ENCODE assay signal across 14 cellular contexts in genomic region chr10:61635946-61636345, GRCh38. TPM values are rescaled to one million over a fixed set of nuclear protein-coding genes. Genes with fewer than 3 reads are reported as not detected.
A peak's percentile ranks its signal among the peaks of the same experiment; 100 is the strongest.
DNase-seq lines count a peak whose midpoint lies in the region; ATAC-seq and TF ChIP-seq lines count a peak whose summit lies in the region.
"Had no signal": no experiment of that assay in that cellular context is flagged by ENCODE, and none has a peak within 500 bp of the region (broad histone marks: within the 10 kb centered on the region; RNA-seq: fewer than 3 reads in every experiment).

No MANE protein-coding gene starts in this region.

- peak overlapping the region; percentile 2; the same call in 1 of the 2 replicates for H3K9ac ChIP-seq in PC-3 (ENCODE audit: low read length)

- ATAC-seq in PC-3 (peak; percentile 96), GM19351 (IDR thresholded peaks at IDR 0.05; ENCODE audit: unreplicated experiment) (no peak), gastroesophageal sphincter (no peak)

- POLR2A ChIA-PET in PC-3 (lab: Charles Lee; ENCODE audit: unreplicated experiment) = no interaction called here

- DNase-seq in Caki2 (ENCODE audit: low read depth) (peak; percentile 48), PC-3 (peak; percentile 100), dermis blood vessel endothelial cell (peak; percentile 32), lung microvascular endothelial cell (ENCODE audit: low read depth in 2 of 2) (peak; percentile 28 to 51), vagina (ENCODE audit: extremely low spot score in 2 of 2) (no peak)
- no peak for DNase-seq in stimulated activated CD4-positive, alpha-beta T cell treated with anti-CD3 and anti-CD28 coated beads, Interleukin-2, amount 100 ng/mL, for 48 hours
- DNase-seq: activated gamma-delta T cell treated with Interleukin-2 at 50 U/mL for 16 hours, brain microvascular endothelial cell, mesendoderm, NCI-H2171 treated with DMSO at 0.1 percent for 48 hours, spleen had no signal

- H2AFZ ChIP-seq in PC-3 (ENCODE audit: low read length) = no peak overlapping the region

- H3F3A ChIP-seq in PC-3 (ENCODE audit: low read length, unreplicated experiment) = peaks cover 7% of the 10 kb centered on the region

- no peaks in the 10 kb centered on the region for H3K27me3 ChIP-seq in PC-3 (ENCODE audit: low read length)
- H3K27me3 ChIP-seq in gastroesophageal sphincter = no peaks in the 10 kb centered on the region
- no peaks in the 10 kb centered on the region for H3K27me3 ChIP-seq in vagina
- H3K27me3 ChIP-seq: brain microvascular endothelial cell, spleen had no signal

- H3K4me1 ChIP-seq in PC-3 (ENCODE audit: insufficient read depth, low read length) = peaks cover 32% of the 10 kb centered on the region
- H3K4me1 ChIP-seq in gastroesophageal sphincter = peaks cover 0 to 23% (median 0%) of the 10 kb centered on the region in 3 donors
- H3K4me1 ChIP-seq in vagina = no peaks in the 10 kb centered on the region
- H3K4me1 ChIP-seq: spleen had no signal

- CTCF ChIA-PET in PC-3 (lab: Charles Lee) = no interaction called here

- peak overlapping the region; percentile 45 for H3K4me2 ChIP-seq in PC-3 (ENCODE audit: low read length)

- H3K4me3 ChIP-seq in PC-3 (ENCODE audit: low read length) (0 out of 2 replicates have a peak overlapping the region, but pooled peaks have one; percentile 1), gastroesophageal sphincter (no peak overlapping the region), vagina (no peak overlapping the region)
- H3K4me3 ChIP-seq: spleen had no signal

- in situ Hi-C loops in Caki2 (cut with HindIII; ENCODE audit: low pct_unique_long_range_greater_than_20kb, low sequenced_read_pairs) = no loop called here

- BruUV-seq in PC-3 (replicated peaks; lab: Mats Ljungman, UMichigan) = no TSS peak

- H3K27ac ChIP-seq in PC-3 (ENCODE audit: low read length) (peak overlapping the region; percentile 67), gastroesophageal sphincter (no peak overlapping the region), vagina (no peak overlapping the region)
- H3K27ac ChIP-seq: brain microvascular endothelial cell had no signal

- TF ChIP-seq EP300 in gastroesophageal sphincter (IDR thresholded peaks at IDR 0.05) = no peak

- H3K9me3 ChIP-seq in PC-3 (ENCODE audit: low read length) (no peaks in the 10 kb centered on the region), gastroesophageal sphincter (no peaks in the 10 kb centered on the region), vagina (no peaks in the 10 kb centered on the region)
- H3K9me3 ChIP-seq: spleen had no signal

- intact Hi-C loops in PC-3 (cut with micrococcal nuclease) = no loop called here
- intact Hi-C loops in vagina (cut with DNase I) = no loop called here

- H3K36me3 ChIP-seq in PC-3 (ENCODE audit: low read depth, low read length) = no peaks in the 10 kb centered on the region
- no peaks in the 10 kb centered on the region for H3K36me3 ChIP-seq in gastroesophageal sphincter
- no peaks in the 10 kb centered on the region for H3K36me3 ChIP-seq in vagina
- H3K36me3 ChIP-seq: brain microvascular endothelial cell, spleen had no signal

- TF ChIP-seq CTCF in PC-3 (conservative IDR thresholded peaks at IDR 0.05; ENCODE audit: low read depth, low read length) = no peak
- TF ChIP-seq CTCF in gastroesophageal sphincter (IDR thresholded peaks at IDR 0.05) = no peak
- TF ChIP-seq CTCF in vagina (IDR thresholded peaks at IDR 0.05) = no peak

- no peaks in the 10 kb centered on the region for H4K20me1 ChIP-seq in PC-3 (ENCODE audit: low read length)

- no peaks in the 10 kb centered on the region for H3K79me2 ChIP-seq in PC-3 (ENCODE audit: low read length)

- peaks cover 8% of the 10 kb centered on the region for H3K9me2 ChIP-seq in PC-3 (replicated peaks; ENCODE audit: low read length)

- TF ChIP-seq POLR2A in gastroesophageal sphincter (IDR thresholded peaks at IDR 0.05) (no peak), vagina (IDR thresholded peaks at IDR 0.05) (no peak)

RNA-seq across cellular contexts. Expression of gene CABCOCO1, which starts 26.8 kb away (rescaled TPM):
- 0.24 and 1.6 TPM in 2 replicates for total RNA-seq in Caki2 (2014; rRNA removed; shearing (Covaris generic); ENCODE audit: low replicate concordance)
- total RNA-seq in PC-3 (2014; rRNA removed) = not detected in 2 replicates
- not detected in 2 replicates for total RNA-seq in dermis blood vessel endothelial cell
- under 0.01 TPM in 1 of 2 replicates, not detected in the other for total RNA-seq in lung microvascular endothelial cell
- total RNA-seq in gastroesophageal sphincter = 1 to 10 TPM in 3 of 4 donors, under 1 TPM in 1; 0.94 to 1.6 (median 1.3) TPM
- not detected for total RNA-seq in vagina
- total RNA-seq: A673 had no signal

Comparison
In these comparisons a context has a peak if more than half of its experiments do, and no peak if none do; other contexts are left out.
1. DNase-seq: peak in Caki2 (single experiment), PC-3 (single experiment), dermis blood vessel endothelial cell (single experiment) and lung microvascular endothelial cell (2 of 2); none in vagina (0 of 2) and stimulated activated CD4-positive, alpha-beta T cell treated with anti-CD3 and anti-CD28 coated beads, Interleukin-2, amount 100 ng/mL, for 48 hours (0 of 2).